8 cellular contexts compared by ENCODE assay signal in the genomic region with DNA sequence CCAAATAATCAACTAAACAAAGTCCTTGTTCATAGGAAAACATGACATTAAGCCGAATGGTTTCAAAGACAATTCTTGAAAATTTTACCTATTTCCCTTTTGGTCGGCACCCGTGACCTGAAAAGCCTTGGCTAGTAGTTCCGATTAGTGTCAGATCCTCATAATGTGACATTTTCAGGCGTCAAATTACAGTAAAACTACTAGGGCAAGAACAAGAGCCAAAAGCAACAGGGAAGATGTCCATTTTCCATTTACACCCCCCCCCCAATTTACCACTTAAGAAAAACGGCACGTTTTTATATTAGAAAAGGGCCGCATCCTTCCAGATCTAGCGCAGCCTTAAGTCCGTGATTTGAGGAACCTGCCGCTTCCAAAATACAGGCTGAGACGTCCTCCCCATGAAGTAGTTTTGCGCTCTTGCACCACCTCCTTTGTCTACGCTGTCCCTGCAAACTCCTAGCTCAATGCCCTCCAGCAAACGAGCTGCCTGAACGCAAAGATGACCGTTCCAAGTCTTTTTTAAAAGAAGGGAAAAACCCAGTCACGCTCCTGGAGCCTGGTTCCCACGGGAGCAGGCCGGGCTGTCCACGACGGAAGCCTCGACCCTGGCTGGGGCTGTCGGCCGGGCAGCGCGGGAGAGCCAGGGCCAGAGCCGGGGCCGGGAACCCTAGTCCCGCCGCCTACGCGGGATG. TPM values are rescaled to one million over a fixed set of nuclear protein-coding genes. Genes with fewer than 3 reads are reported as not detected.
A peak's percentile ranks its signal among the peaks of the same experiment; 100 is the strongest.
DNase-seq lines count a peak whose midpoint lies in the region; ATAC-seq lines count a peak whose summit lies in the region.

No MANE protein-coding gene starts in this region.

- DNase-seq in Caki2 (ENCODE audit: low read depth), result peak; percentile 60
- peak; percentile 86 for DNase-seq in SIG-M5 treated with dmso at 0.1 percent for 504 hours (lab: John Stamatoyannopoulos, UW; ENCODE audit: unreplicated experiment)
- peak; percentile 71 for DNase-seq in cerebellar cortex (ENCODE audit: low spot score)
- DNase-seq in iris pigment epithelial cell (ENCODE audit: low read depth), result peak; percentile 60
- no peak for DNase-seq in activated CD4-positive, CD25-positive, alpha-beta regulatory T cell treated with anti-CD3 and anti-CD28 coated beads, Interleukin-2, amount 50 U/mL, for 72 hours

- peak overlapping the region; percentile 86 for H3K4me2 ChIP-seq in skeletal muscle satellite cell (ENCODE audit: low read length)

- in situ Hi-C loops in Caki2 (cut with HindIII; ENCODE audit: low pct_unique_long_range_greater_than_20kb, low sequenced_read_pairs), result no loop called here

- ATAC-seq in HG02642 (IDR thresholded peaks at IDR 0.05; ENCODE audit: poor library complexity, unreplicated experiment) (peak; percentile 31), HG02870 (IDR thresholded peaks at IDR 0.05; ENCODE audit: unreplicated experiment) (no peak)

- H3K36me3 ChIP-seq in skeletal muscle satellite cell (ENCODE audit: insufficient read depth, low read length), result no peaks in the 10 kb centered on the region

- peak overlapping the region; percentile 97 for H3K9ac ChIP-seq in skeletal muscle satellite cell (ENCODE audit: low read depth, low read length)

- peaks cover 15% of the 10 kb centered on the region for H3K4me1 ChIP-seq in skeletal muscle satellite cell (ENCODE audit: control insufficient read depth, insufficient read depth, low read length)

- H3K4me3 ChIP-seq in skeletal muscle satellite cell (ENCODE audit: low read length), result peak overlapping the region; percentile 98

- H3K27me3 ChIP-seq in skeletal muscle satellite cell (ENCODE audit: control insufficient read depth, insufficient read depth, low read length), result peaks cover 12% of the 10 kb centered on the region

- peaks cover 3% of the 10 kb centered on the region for H3K9me3 ChIP-seq in skeletal muscle satellite cell (replicated peaks; ENCODE audit: low read length)

RNA-seq across cellular contexts. Expression of a gene that starts 0.7 kb away (rescaled TPM):
- 45.2 and 58.8 TPM in 2 replicates for total RNA-seq in Caki2 (2014; rRNA removed; shearing (Covaris generic); ENCODE audit: low replicate concordance)
- total RNA-seq in skeletal muscle satellite cell (2012; rRNA removed), result 12.7 and 15.5 TPM in 2 replicates
